ENCODE assay signal across 8 cellular contexts in genomic region chr2:24339098-24339497, GRCh38. TPM values are rescaled to one million over a fixed set of nuclear protein-coding genes. Genes with fewer than 3 reads are reported as not detected.
A peak's percentile ranks its signal among the peaks of the same experiment; 100 is the strongest.
DNase-seq lines count a peak whose midpoint lies in the region; ATAC-seq and TF ChIP-seq lines count a peak whose summit lies in the region.
"Not testable (repeated sequence)": the region's sequence is repeated elsewhere in the genome, so short reads cannot be mapped to it uniquely, and the experiment has no call there.

No MANE protein-coding gene starts in this region.

- intact Hi-C loops in CD4-positive, alpha-beta memory T cell (cut with micrococcal nuclease); dendritic cell treated with granulocyte-macrophage colony-stimulating factor and Interleukin-4, amounts not matched to agents 40 ng/mL and 50 ng/mL, for 4 days (cut with micrococcal nuclease); right cardiac atrium (cut with DNase I); lower lobe of right lung (cut with DNase I); stomach (cut with DNase I; ENCODE audit: low total_unique reads): not testable (repeated sequence)

- not testable (repeated sequence) for H3K27me3 ChIP-seq in CD4-positive, alpha-beta memory T cell (ENCODE audit: insufficient read depth, low read length); right cardiac atrium (ENCODE audit: control insufficient read depth, insufficient read depth); lower lobe of right lung (ENCODE audit: low read depth); stomach

- H3K9me3 Mint-ChIP-seq in CD4-positive, alpha-beta memory T cell; dendritic cell treated with granulocyte-macrophage colony-stimulating factor and Interleukin-4, amounts not matched to agents 40 ng/mL and 50 ng/mL, for 4 days; nephron progenitor cell: not testable (repeated sequence)

- H3K27ac Mint-ChIP-seq in CD4-positive, alpha-beta memory T cell = peak overlapping the region in 4 of 7 donors; percentile 3 to 57 (median 24)
- H3K27ac Mint-ChIP-seq in T-helper 17 cell = not testable (repeated sequence)
- peak overlapping the region; percentile 64 for H3K27ac Mint-ChIP-seq in dendritic cell treated with granulocyte-macrophage colony-stimulating factor and Interleukin-4, amounts not matched to agents 40 ng/mL and 50 ng/mL, for 4 days
- H3K27ac Mint-ChIP-seq in nephron progenitor cell = peak overlapping the region; percentile 13

- H3K4me1 ChIP-seq in CD4-positive, alpha-beta memory T cell (ENCODE audit: insufficient read depth, low read length) = peaks cover 48% of the 10 kb centered on the region
- H3K4me1 ChIP-seq in right cardiac atrium (ENCODE audit: control insufficient read depth, insufficient read depth, low read length) = not testable (repeated sequence)
- peaks cover 65% of the 10 kb centered on the region for H3K4me1 ChIP-seq in lower lobe of right lung
- peaks cover 5 to 75% (median 36%) of the 10 kb centered on the region in 4 donors for H3K4me1 ChIP-seq in stomach

- not testable (repeated sequence) for H3K27me3 Mint-ChIP-seq in CD4-positive, alpha-beta memory T cell; T-helper 17 cell; dendritic cell treated with granulocyte-macrophage colony-stimulating factor and Interleukin-4, amounts not matched to agents 40 ng/mL and 50 ng/mL, for 4 days; nephron progenitor cell (ENCODE audit: low read depth, poor library complexity)

- peak overlapping the region in 3 of 8 donors; percentile 7 to 17 (median 7) for H3K4me3 Mint-ChIP-seq in CD4-positive, alpha-beta memory T cell
- H3K4me3 Mint-ChIP-seq in T-helper 17 cell = peak overlapping the region; percentile 55
- H3K4me3 Mint-ChIP-seq in dendritic cell treated with granulocyte-macrophage colony-stimulating factor and Interleukin-4, amounts not matched to agents 40 ng/mL and 50 ng/mL, for 4 days; nephron progenitor cell: not testable (repeated sequence)

- H3K9me3 ChIP-seq in CD4-positive, alpha-beta memory T cell (ENCODE audit: control insufficient read depth in 1 of 2, low read length in 2 of 2); T-helper 17 cell (ENCODE audit: control insufficient read depth, low read length, poor library complexity, severe bottlenecking); right cardiac atrium (ENCODE audit: control insufficient read depth, low read length); lower lobe of right lung; stomach: not testable (repeated sequence)

- 68% methylated on average over 9 of the region's 9 CpGs for WGBS in right cardiac atrium
- 72 to 87% (median 76%) methylated on average over 9 of the region's 9 CpGs for WGBS in stomach, 5 donors

- not testable (repeated sequence) for TF ChIP-seq RAD21 in Ishikawa (IDR thresholded peaks at IDR 0.05; ENCODE audit: low read depth)

- not testable (repeated sequence) for H3K4me3 ChIP-seq in CD4-positive, alpha-beta memory T cell (ENCODE audit: low read length in 2 of 2); right cardiac atrium (ENCODE audit: low read length); lower lobe of right lung; stomach

- not testable (repeated sequence) for H3K27ac ChIP-seq in CD4-positive, alpha-beta memory T cell (ENCODE audit: low read depth, low read length); right cardiac atrium (ENCODE audit: low read length)
- H3K27ac ChIP-seq in lower lobe of right lung = peak overlapping the region; percentile 59
- H3K27ac ChIP-seq in stomach = peak overlapping the region in 3 of 5 donors; percentile 16 to 41 (median 31)

- POLR2A ChIA-PET in CD4-positive, alpha-beta memory T cell (lab: Charles Lee; ENCODE audit: partially characterized antibody) = interaction anchor here (0.7 kb wide), 1 partner anchor 12 kb away, joined by 3 read pairs; no protein-coding TSS in a partner anchor

- not testable (repeated sequence) for ATAC-seq in T-helper 17 cell
- ATAC-seq in right cardiac atrium (peak; percentile 59 to 80), lower lobe of right lung (peak; percentile 87 to 94)

- not testable (repeated sequence) for H3K36me3 ChIP-seq in CD4-positive, alpha-beta memory T cell (ENCODE audit: insufficient read depth, low read length); lower lobe of right lung; stomach

- CTCF ChIA-PET in CD4-positive, alpha-beta memory T cell (lab: Charles Lee; ENCODE audit: partially characterized antibody) = not testable (repeated sequence)

- not testable (repeated sequence) for DNase-seq in CD4-positive, alpha-beta memory T cell; T-helper 17 cell; right cardiac atrium; nephron progenitor cell; stomach
- peak; percentile 80 for DNase-seq in lower lobe of right lung

- TF ChIP-seq POLR2A in stomach (IDR thresholded peaks at IDR 0.05) = not testable (repeated sequence)

- H3K4me1 Mint-ChIP-seq in CD4-positive, alpha-beta memory T cell = peaks cover 52 to 79% (median 67%) of the 10 kb centered on the region in 4 donors
- H3K4me1 Mint-ChIP-seq in T-helper 17 cell = peaks cover 65% of the 10 kb centered on the region
- peaks cover 70% of the 10 kb centered on the region for H3K4me1 Mint-ChIP-seq in dendritic cell treated with granulocyte-macrophage colony-stimulating factor and Interleukin-4, amounts not matched to agents 40 ng/mL and 50 ng/mL, for 4 days (ENCODE audit: low read depth)
- not testable (repeated sequence) for H3K4me1 Mint-ChIP-seq in nephron progenitor cell

- not testable (repeated sequence) for TF ChIP-seq CTCF in lower lobe of right lung (IDR thresholded peaks at IDR 0.05); nephron progenitor cell (IDR thresholded peaks at IDR 0.05); stomach (IDR thresholded peaks at IDR 0.05)

- not testable (repeated sequence) for H3K36me3 Mint-ChIP-seq in CD4-positive, alpha-beta memory T cell; T-helper 17 cell (ENCODE audit: low read depth); nephron progenitor cell (ENCODE audit: low read depth)
- peaks cover 21% of the 10 kb centered on the region for H3K36me3 Mint-ChIP-seq in dendritic cell treated with granulocyte-macrophage colony-stimulating factor and Interleukin-4, amounts not matched to agents 40 ng/mL and 50 ng/mL, for 4 days (ENCODE audit: low read depth)

- not testable (repeated sequence) for TF ChIP-seq EP300 in Ishikawa (IDR thresholded peaks at IDR 0.05; ENCODE audit: borderline replicate concordance); stomach (IDR thresholded peaks at IDR 0.05)

TF ChIP-seq in Ishikawa, 13 proteins besides CTCF, POLR2A, EP300 and RAD21:
- peak; percentile 88 for TF ChIP-seq CEBPB (IDR thresholded peaks at IDR 0.05)
TF ChIP-seq in Ishikawa: peak in this region for 1; not testable (repeated sequence) for 12.

RNA-seq across cellular contexts. Expression of gene ITSN2, which starts 21.2 kb away (rescaled TPM):
- total RNA-seq in CD4-positive, alpha-beta memory T cell = 100 to 1,000 TPM; 133 to 135 TPM
- 10 to 100 TPM; 39.8 to 72.1 TPM for polyA plus RNA-seq in CD4-positive, alpha-beta memory T cell
- 10 to 100 TPM; 90.5 to 95.5 TPM for total RNA-seq in T-helper 17 cell
- 10 to 100 TPM; 44.4 to 58.9 (median 54.8) TPM for total RNA-seq in right cardiac atrium
- 22.8 TPM for polyA plus RNA-seq in right cardiac atrium
- 92.8 TPM for total RNA-seq in lower lobe of right lung
- total RNA-seq in stomach = 100 to 1,000 TPM in 2 of 5 donors, 10 to 100 TPM in 3; 14.8 to 216 (median 66.5) TPM
- 10 to 100 TPM; 14.6 to 30.7 (median 17.9) TPM for polyA plus RNA-seq in stomach
